Comparison of ENCODE assay signal across 9 cellular contexts in genomic region chr7:45876519-45876918, GRCh38. TPM values are rescaled to one million over a fixed set of nuclear protein-coding genes. Genes with fewer than 3 reads are reported as not detected.
"Had no signal": no experiment of that assay in that cellular context is flagged by ENCODE, and none has a peak within 500 bp of the region (broad histone marks: within the 10 kb centered on the region; RNA-seq: fewer than 3 reads in every experiment).

No MANE protein-coding gene starts in this region.

- H2AFZ ChIP-seq: GM23338 had no signal

- H3K4me3 ChIP-seq: GM23338, K562 had no signal

- DNase-seq: H9, HCEC 1CT, KG1 had no signal

- FAIRE-seq: H1, H54, HTR-8/SVneo, K562 had no signal

- ATAC-seq: GM23338, K562 had no signal

- H3K4me2 ChIP-seq: GM23338 had no signal

RNA-seq across cellular contexts. Expression of gene CCDC201, which starts 3.6 kb away (rescaled TPM):
- total RNA-seq: GM23338, H1, H9, HT-29, K562 had no signal
- polyA plus RNA-seq: GM23338, H1, K562 had no signal

RNA-seq across cellular contexts. Expression of gene IGFBP1, which starts 11.8 kb away (rescaled TPM):
- total RNA-seq: GM23338, H1, H9, HT-29, K562 had no signal
- polyA plus RNA-seq: GM23338, H1, K562 had no signal

RNA-seq across cellular contexts. Expression of gene IGFBP3, which starts 44.6 kb away (rescaled TPM):
- total RNA-seq: HT-29 had no signal
